ENCODE assay signal across 35 cellular contexts in genomic region chr10:75460059-75460458, GRCh38. TPM values are rescaled to one million over a fixed set of nuclear protein-coding genes. Genes with fewer than 3 reads are reported as not detected.
"Had no signal": no experiment of that assay in that cellular context is flagged by ENCODE, and none has a peak within 500 bp of the region (broad histone marks: within the 10 kb centered on the region; RNA-seq: fewer than 3 reads in every experiment).

No MANE protein-coding gene starts in this region.

- ATAC-seq: activated CD8-positive, alpha-beta T cell treated with anti-CD3 and anti-CD28 coated beads for 36 hours; activated naive CD4-positive, alpha-beta T cell treated with anti-CD3 and anti-CD28 coated beads, Interleukin-2, amount 50 U/mL, for 72 hours; activated T-cell treated with anti-CD3 and anti-CD28 coated beads, Interleukin-2, amount 50 U/mL, for 4 hours; activated T-cell treated with anti-CD3 and anti-CD28 coated beads, Interleukin-2, amount 50 U/mL, for 72 hours; activated T-helper 17 cell treated with anti-CD3 and anti-CD28 coated beads, Interleukin-2, amount 50 U/mL, for 72 hours; body of pancreas had no signal

- FAIRE-seq: astrocyte, TTC549 had no signal

- DNase-seq: activated B cell treated with CpG ODN at 0.5 μM for 24 hours; activated CD4-positive, alpha-beta memory T cell treated with anti-CD3 and anti-CD28 coated beads for 36 hours; activated CD4-positive, alpha-beta T cell treated with anti-CD3 and anti-CD28 coated beads for 4 hours; activated CD4-positive, alpha-beta T cell treated with anti-CD3 and anti-CD28 coated beads, Interleukin-2, amount 10 ng/mL, durations not matched to agents 24 days and 14 days; activated CD4-positive, alpha-beta T cell treated with anti-CD3 and anti-CD28 coated beads, Interleukin-2, amount 50 U/mL, for 1 hour; activated CD4-positive, alpha-beta T cell treated with anti-CD3 and anti-CD28 coated beads, Interleukin-2, amount 50 U/mL, for 4 hours; activated CD4-positive, CD25-positive, alpha-beta regulatory T cell treated with anti-CD3 and anti-CD28 coated beads, Interleukin-2, amount 50 U/mL, for 72 hours; activated CD8-positive, alpha-beta memory T cell treated with anti-CD3 and anti-CD28 coated beads, Interleukin-2, amount 50 U/mL, for 4 hours; activated CD8-positive, alpha-beta T cell treated with anti-CD3 and anti-CD28 coated beads for 36 hours; activated effector memory CD4-positive, alpha-beta T cell treated with anti-CD3 and anti-CD28 coated beads, Interleukin-2, amount 50 U/mL, for 16 hours; activated gamma-delta T cell treated with Interleukin-2 at 50 U/mL for 16 hours; activated naive CD4-positive, alpha-beta T cell; activated naive CD4-positive, alpha-beta T cell treated with anti-CD3 and anti-CD28 coated beads for 36 hours; activated naive CD4-positive, alpha-beta T cell treated with anti-CD3 and anti-CD28 coated beads, Interleukin-2, amount 50 U/mL, for 16 hours; activated naive CD8-positive, alpha-beta T cell treated with anti-CD3 and anti-CD28 coated beads for 36 hours; activated T-cell treated with anti-CD3 and anti-CD28 coated beads for 4 hours; activated T-cell treated with anti-CD3 and anti-CD28 coated beads, Interleukin-2, amount 50 U/mL, for 1 hour; activated T-cell treated with anti-CD3 and anti-CD28 coated beads, Interleukin-2, amount 50 U/mL, for 4 hours; activated T-cell treated with anti-CD3 and anti-CD28 coated beads, Interleukin-2, amount 50 U/mL, for 72 hours; adrenal gland; amniotic stem cell; aorta; body of pancreas; brain microvascular endothelial cell; central memory CD4-positive, alpha-beta T cell; T-helper 2 cell; T-helper 9 cell had no signal

- H3K4me1 ChIP-seq: breast epithelium had no signal

- H3K36me3 ChIP-seq: adrenal gland, brain microvascular endothelial cell, breast epithelium had no signal

- H3K27ac ChIP-seq: adrenal gland, body of pancreas, brain microvascular endothelial cell, breast epithelium, VCaP had no signal

- H3K9me3 ChIP-seq: adrenal gland, body of pancreas, breast epithelium had no signal

- H3K4me3 ChIP-seq: adrenal gland, body of pancreas, breast epithelium had no signal

- H3K27me3 ChIP-seq: adrenal gland, body of pancreas, brain microvascular endothelial cell, breast epithelium had no signal

RNA-seq across cellular contexts. Expression of gene LRMDA, which starts 28.6 kb away (rescaled TPM):
- total RNA-seq: activated B cell treated with CpG ODN at 0.5 μM for 24 hours; activated CD4-positive, alpha-beta memory T cell treated with anti-CD3 and anti-CD28 coated beads for 36 hours; activated CD4-positive, alpha-beta T cell treated with anti-CD3 and anti-CD28 coated beads, Interleukin-2, amount 10 ng/mL, durations not matched to agents 24 days and 14 days; activated CD8-positive, alpha-beta memory T cell treated with anti-CD3 and anti-CD28 coated beads for 36 hours; activated CD8-positive, alpha-beta T cell treated with anti-CD3 and anti-CD28 coated beads for 36 hours; activated naive CD4-positive, alpha-beta T cell treated with anti-CD3 and anti-CD28 coated beads for 36 hours; activated naive CD4-positive, alpha-beta T cell treated with anti-CD3 and anti-CD28 coated beads, Interleukin-2, amount 50 U/mL, for 72 hours; activated naive CD8-positive, alpha-beta T cell treated with anti-CD3 and anti-CD28 coated beads for 36 hours; activated T-cell treated with anti-CD3 and anti-CD28 coated beads, Interleukin-2, amount 50 U/mL, for 4 hours; activated T-cell treated with anti-CD3 and anti-CD28 coated beads, Interleukin-2, amount 50 U/mL, for 72 hours; activated T-helper 1 cell treated with anti-CD3 and anti-CD28 coated beads, Interleukin-12 subunit alpha, Interleukin-12 subunit beta, Interleukin-2, Interleukin-4 antibody, amounts not matched to agents 30 ng/mL and 10 ng/mL and 1 ng/mL, durations not matched to agents 14 hours and 24 hours and 36 hours; activated T-helper 17 cell treated with anti-CD3 and anti-CD28 coated beads, Interleukin-2, amount 50 U/mL, for 72 hours had no signal

RNA-seq across cellular contexts. Expression of gene ZNF503, which starts 58.5 kb away (rescaled TPM):
- total RNA-seq: activated B cell treated with CpG ODN at 0.5 μM for 24 hours; activated T-helper 1 cell treated with anti-CD3 and anti-CD28 coated beads, Interleukin-12 subunit alpha, Interleukin-12 subunit beta, Interleukin-2, Interleukin-4 antibody, amounts not matched to agents 30 ng/mL and 10 ng/mL and 1 ng/mL, durations not matched to agents 14 hours and 24 hours and 36 hours had no signal
